28 cellular contexts compared by ENCODE assay signal in genomic region chr5:14932902-14933475, GRCh38.
DNase-seq lines count a peak whose midpoint lies in the region; ATAC-seq and TF ChIP-seq lines count a peak whose summit lies in the region.
"Had no signal": no experiment of that assay in that cellular context is flagged by ENCODE, and none has a peak within 500 bp of the region (broad histone marks: within the 10 kb centered on the region; RNA-seq: fewer than 3 reads in every experiment).

No MANE protein-coding gene starts in this region.

- no peaks in the 10 kb centered on the region for H3K27me3 ChIP-seq in CD8-positive, alpha-beta memory T cell (ENCODE audit: insufficient read depth, low read length, poor library complexity, severe bottlenecking)
- H3K27me3 ChIP-seq: BLaER1, heart left ventricle, stomach, tibial artery had no signal

- H3K9me3 ChIP-seq in CD8-positive, alpha-beta memory T cell (ENCODE audit: low read length): no peaks in the 10 kb centered on the region
- H3K9me3 ChIP-seq: BLaER1, Caco-2, heart left ventricle, lower lobe of right lung, stomach, tibial artery had no signal

- H3K27me3 Mint-ChIP-seq in activated T-cell treated with anti-CD3 and anti-CD28 coated beads, Interleukin-2, amount 50 U/mL, for 24 hours: no peaks in the 10 kb centered on the region
- H3K27me3 Mint-ChIP-seq in CD8-positive, alpha-beta memory T cell: peaks cover 2 to 12% of the 10 kb centered on the region in 2 donors
- H3K27me3 Mint-ChIP-seq: brain had no signal

- no peaks in the 10 kb centered on the region for H3K9me3 Mint-ChIP-seq in activated T-cell treated with anti-CD3 and anti-CD28 coated beads, Interleukin-2, amount 50 U/mL, for 24 hours
- no peaks in the 10 kb centered on the region for H3K9me3 Mint-ChIP-seq in stimulated activated effector memory CD8-positive, alpha-beta T cell treated with anti-CD3 and anti-CD28 coated beads, Interleukin-12 subunit alpha, Interleukin-12 subunit beta, amount 100 ng/mL, for 72 hours
- H3K9me3 Mint-ChIP-seq in CD8-positive, alpha-beta memory T cell: no peaks in the 10 kb centered on the region
- H3K9me3 Mint-ChIP-seq: H9; natural killer cell; T-helper 2 cell treated with Interferon-gamma antibody and Interleukin-4, amounts not matched to agents 5 μg/mL and 100 μg/mL, for 36 hours had no signal

- H3K4me3 ChIP-seq in LNCaP clone FGC (ENCODE audit: low read depth, low read length) (no peak overlapping the region), epithelial cell of esophagus (ENCODE audit: low read length) (no peak overlapping the region)
- no peak overlapping the region for H3K4me3 ChIP-seq in CD8-positive, alpha-beta memory T cell (ENCODE audit: low read length)
- H3K4me3 ChIP-seq: BLaER1, heart left ventricle, lower lobe of right lung, stomach, tibial artery had no signal

- H3K4me1 ChIP-seq in CD8-positive, alpha-beta memory T cell (ENCODE audit: insufficient read depth, low read length): no peaks in the 10 kb centered on the region
- H3K4me1 ChIP-seq: Caco-2, stomach, tibial artery had no signal

- H3K27ac Mint-ChIP-seq in activated T-cell treated with anti-CD3 and anti-CD28 coated beads, Interleukin-2, amount 50 U/mL, for 24 hours: peak overlapping the region; percentile 67
- peak overlapping the region; percentile 6 for H3K27ac Mint-ChIP-seq in stimulated activated effector memory CD8-positive, alpha-beta T cell treated with anti-CD3 and anti-CD28 coated beads, Interleukin-12 subunit alpha, Interleukin-12 subunit beta, amount 100 ng/mL, for 72 hours
- H3K27ac Mint-ChIP-seq in CD8-positive, alpha-beta memory T cell: no peak overlapping the region
- H3K27ac Mint-ChIP-seq: brain; H9; natural killer cell; T-helper 2 cell treated with Interferon-gamma antibody and Interleukin-4, amounts not matched to agents 5 μg/mL and 100 μg/mL, for 36 hours had no signal

- H3K4me3 Mint-ChIP-seq in activated T-cell treated with anti-CD3 and anti-CD28 coated beads, Interleukin-2, amount 50 U/mL, for 24 hours: peak overlapping the region; percentile 4
- peak overlapping the region; percentile 5 for H3K4me3 Mint-ChIP-seq in stimulated activated effector memory CD8-positive, alpha-beta T cell treated with anti-CD3 and anti-CD28 coated beads, Interleukin-12 subunit alpha, Interleukin-12 subunit beta, amount 100 ng/mL, for 72 hours
- H3K4me3 Mint-ChIP-seq in CD8-positive, alpha-beta memory T cell: no peak overlapping the region
- H3K4me3 Mint-ChIP-seq: brain; H9; natural killer cell; T-helper 2 cell treated with Interferon-gamma antibody and Interleukin-4, amounts not matched to agents 5 μg/mL and 100 μg/mL, for 36 hours had no signal

- H3K36me3 Mint-ChIP-seq in activated T-cell treated with anti-CD3 and anti-CD28 coated beads, Interleukin-2, amount 50 U/mL, for 24 hours (ENCODE audit: low read depth): no peaks in the 10 kb centered on the region
- H3K36me3 Mint-ChIP-seq in stimulated activated effector memory CD8-positive, alpha-beta T cell treated with anti-CD3 and anti-CD28 coated beads, Interleukin-12 subunit alpha, Interleukin-12 subunit beta, amount 100 ng/mL, for 72 hours: no peaks in the 10 kb centered on the region
- no peaks in the 10 kb centered on the region for H3K36me3 Mint-ChIP-seq in CD8-positive, alpha-beta memory T cell
- H3K36me3 Mint-ChIP-seq: brain, natural killer cell had no signal

- TF ChIP-seq CTCF in LNCaP clone FGC (IDR thresholded peaks at IDR 0.05; ENCODE audit: control insufficient read depth, extremely low read depth, insufficient read depth) (no peak), epithelial cell of esophagus (IDR thresholded peaks at IDR 0.05; ENCODE audit: insufficient read depth, low read depth, low read length, missing control alignments) (no peak)

- peak; percentile 89 for ATAC-seq in stimulated activated effector memory CD8-positive, alpha-beta T cell treated with anti-CD3 and anti-CD28 coated beads, Interleukin-12 subunit alpha, Interleukin-12 subunit beta, amount 100 ng/mL, for 72 hours
- ATAC-seq in HG03108 (IDR thresholded peaks at IDR 0.05; ENCODE audit: unreplicated experiment): no peak
- ATAC-seq: heart left ventricle, lower lobe of right lung, natural killer cell, Right ventricle myocardium inferior had no signal

- POLR2A ChIA-PET in CD8-positive, alpha-beta memory T cell (lab: Charles Lee): no interaction called here

- H3K27ac ChIP-seq in CD8-positive, alpha-beta memory T cell (ENCODE audit: low read depth, low read length): no peak overlapping the region
- H3K27ac ChIP-seq: BLaER1, heart left ventricle, lower lobe of right lung, stomach, tibial artery had no signal

- CTCF ChIA-PET in CD8-positive, alpha-beta memory T cell (lab: Charles Lee): no interaction called here

- H3K36me3 ChIP-seq in CD8-positive, alpha-beta memory T cell (ENCODE audit: insufficient read depth, low read length): no peaks in the 10 kb centered on the region
- H3K36me3 ChIP-seq: BLaER1, heart left ventricle, lower lobe of right lung, stomach, tibial artery had no signal

- DNase-seq in activated T-cell treated with anti-CD3 and anti-CD28 coated beads, Interleukin-2, amount 50 U/mL, for 24 hours: no peak
- DNase-seq in activated T-cell treated with anti-CD3 and anti-CD28 coated beads for 4 hours: no peak
- DNase-seq in LNCaP clone FGC (ENCODE audit: low read depth): peak; percentile 33
- peak; percentile 13 for DNase-seq in epithelial cell of esophagus (ENCODE audit: low read depth)
- no peak for DNase-seq in stimulated activated effector memory CD8-positive, alpha-beta T cell treated with anti-CD3 and anti-CD28 coated beads, Interleukin-12 subunit alpha, Interleukin-12 subunit beta, amount 100 ng/mL, for 72 hours (ENCODE audit: low spot score in 2 of 2)
- DNase-seq in NK-92 (lab: John Stamatoyannopoulos, UW; ENCODE audit: unreplicated experiment): no peak
- DNase-seq in CD8-positive, alpha-beta memory T cell: no peak
- DNase-seq: activated CD4-positive, alpha-beta T cell treated with anti-CD3 and anti-CD28 coated beads for 48 hours; activated effector memory CD4-positive, alpha-beta T cell treated with anti-CD3 and anti-CD28 coated beads, Interleukin-2, amount 50 U/mL, for 16 hours; Caco-2; DMS79; GF-D8; H9; heart left ventricle; lower lobe of right lung; MM.1S; natural killer cell; NCI-H1436 treated with DMSO at 0.1 percent for 48 hours; NCI-H2107; NCI-H446 treated with DMSO at 0.1 percent for 48 hours; occipital lobe; stomach; tibial artery had no signal

- peaks cover 30% of the 10 kb centered on the region for H3K4me1 Mint-ChIP-seq in activated T-cell treated with anti-CD3 and anti-CD28 coated beads, Interleukin-2, amount 50 U/mL, for 24 hours (ENCODE audit: low read depth)
- H3K4me1 Mint-ChIP-seq in stimulated activated effector memory CD8-positive, alpha-beta T cell treated with anti-CD3 and anti-CD28 coated beads, Interleukin-12 subunit alpha, Interleukin-12 subunit beta, amount 100 ng/mL, for 72 hours: peaks cover 7% of the 10 kb centered on the region
- peaks cover 3 to 10% (median 5%) of the 10 kb centered on the region in 3 donors for H3K4me1 Mint-ChIP-seq in CD8-positive, alpha-beta memory T cell
- H3K4me1 Mint-ChIP-seq: H9, natural killer cell had no signal

Comparison
In these comparisons a context has a peak if more than half of its experiments do, and no peak if none do; other contexts are left out.
1. DNase-seq: peak in LNCaP clone FGC (single experiment) and epithelial cell of esophagus (single experiment); none in activated T-cell treated with anti-CD3 and anti-CD28 coated beads, Interleukin-2, amount 50 U/mL, for 24 hours (single experiment), activated T-cell treated with anti-CD3 and anti-CD28 coated beads for 4 hours (single experiment), stimulated activated effector memory CD8-positive, alpha-beta T cell treated with anti-CD3 and anti-CD28 coated beads, Interleukin-12 subunit alpha, Interleukin-12 subunit beta, amount 100 ng/mL, for 72 hours (0 of 2), NK-92 (single experiment) and CD8-positive, alpha-beta memory T cell (0 of 5).
2. H3K27ac Mint-ChIP-seq: peak in activated T-cell treated with anti-CD3 and anti-CD28 coated beads, Interleukin-2, amount 50 U/mL, for 24 hours (single experiment) and stimulated activated effector memory CD8-positive, alpha-beta T cell treated with anti-CD3 and anti-CD28 coated beads, Interleukin-12 subunit alpha, Interleukin-12 subunit beta, amount 100 ng/mL, for 72 hours (single experiment); none in CD8-positive, alpha-beta memory T cell (0 of 8).
3. H3K4me3 Mint-ChIP-seq: peak in activated T-cell treated with anti-CD3 and anti-CD28 coated beads, Interleukin-2, amount 50 U/mL, for 24 hours (single experiment) and stimulated activated effector memory CD8-positive, alpha-beta T cell treated with anti-CD3 and anti-CD28 coated beads, Interleukin-12 subunit alpha, Interleukin-12 subunit beta, amount 100 ng/mL, for 72 hours (single experiment); none in CD8-positive, alpha-beta memory T cell (0 of 7).